10 cellular contexts compared by ENCODE assay signal in genomic region chr16:11583171-11583570, GRCh38. TPM values are rescaled to one million over a fixed set of nuclear protein-coding genes. Genes with fewer than 3 reads are reported as not detected.
DNase-seq lines count a peak whose midpoint lies in the region; ATAC-seq and TF ChIP-seq lines count a peak whose summit lies in the region.
"Had no signal": no experiment of that assay in that cellular context is flagged by ENCODE, and none has a peak within 500 bp of the region (broad histone marks: within the 10 kb centered on the region; RNA-seq: fewer than 3 reads in every experiment).

No MANE protein-coding gene starts in this region.

- no peak overlapping the region for H2BK5ac ChIP-seq in mesenchymal stem cell (ENCODE audit: low read depth, low read length, poor library complexity, severe bottlenecking)

- H3K79me1 ChIP-seq in mesenchymal stem cell (replicated peaks; ENCODE audit: low read length, poor library complexity, severe bottlenecking), result peaks cover 3% of the 10 kb centered on the region

- H3K9me3 ChIP-seq in left ventricle myocardium inferior (replicated peaks) (peaks cover 6% of the 10 kb centered on the region), ascending aorta (no peaks in the 10 kb centered on the region), mesenchymal stem cell (ENCODE audit: control insufficient read depth, low read length) (no peaks in the 10 kb centered on the region), aorta (ENCODE audit: control insufficient read depth, low read length) (no peaks in the 10 kb centered on the region)
- H3K9me3 ChIP-seq: SJSA1 had no signal

- H3K4me3 ChIP-seq in left ventricle myocardium inferior, result peak overlapping the region; percentile 73
- H3K4me3 ChIP-seq in ascending aorta, result peak overlapping the region in 1 of 2 donors; percentile 86
- no peak overlapping the region for H3K4me3 ChIP-seq in mesenchymal stem cell (ENCODE audit: insufficient read depth in 1 of 2, low read depth in 1 of 2, low read length in 2 of 2)
- no peak overlapping the region for H3K4me3 ChIP-seq in aorta (ENCODE audit: low read length in 2 of 2)
- H3K4me3 ChIP-seq: SJSA1 had no signal

- H3K4me2 ChIP-seq in mesenchymal stem cell (ENCODE audit: low read length, poor library complexity, severe bottlenecking), result peak overlapping the region; percentile 0

- no peak overlapping the region for H2AFZ ChIP-seq in mesenchymal stem cell (ENCODE audit: low read depth, low read length)

- no peak overlapping the region for H2BK12ac ChIP-seq in mesenchymal stem cell (ENCODE audit: low read length in 2 of 2)

- H4K91ac ChIP-seq in mesenchymal stem cell (ENCODE audit: low read length), result no peak overlapping the region

- TF ChIP-seq CTCF in left ventricle myocardium inferior (IDR thresholded peaks at IDR 0.05; ENCODE audit: borderline replicate concordance) (no peak), ascending aorta (IDR thresholded peaks at IDR 0.05) (no peak)

- H3K27ac ChIP-seq in left ventricle myocardium inferior (replicated peaks) (peak overlapping the region; percentile 90), ascending aorta (peak overlapping the region; percentile 6 to 98), mesenchymal stem cell (ENCODE audit: low read length, poor library complexity, severe bottlenecking) (peak overlapping the region; percentile 19), aorta (ENCODE audit: low read depth in 1 of 2, low read length in 2 of 2) (peak overlapping the region in 1 of 2 donors; percentile 3)
- H3K27ac ChIP-seq: SJSA1 had no signal

- H3K23ac ChIP-seq in mesenchymal stem cell (ENCODE audit: low read length in 2 of 2), result no peak overlapping the region

- no peak overlapping the region for H3K4ac ChIP-seq in mesenchymal stem cell (ENCODE audit: low read depth in 1 of 2, low read length in 2 of 2)

- H2BK15ac ChIP-seq in mesenchymal stem cell (ENCODE audit: low read depth, poor library complexity, severe bottlenecking), result no peak overlapping the region

- intact Hi-C loops in left ventricle myocardium inferior (cut with micrococcal nuclease), result no loop called here
- intact Hi-C loops in Right ventricle myocardium inferior (cut with DNase I), result no loop called here
- intact Hi-C loops in ascending aorta (cut with DNase I), result no loop called here
- intact Hi-C loops in aorta (cut with DNase I), result loop anchor here in 1 of 2 donors (10.0 kb wide), 1 partner anchor 48 kb away; no protein-coding TSS in a partner anchor

- H3K9ac ChIP-seq in mesenchymal stem cell (ENCODE audit: low read length), result peak overlapping the region; percentile 30

- 84% methylated on average over 7 of the region's 7 CpGs for WGBS in mesenchymal stem cell
- 36 to 37% methylated on average over 7 of the region's 7 CpGs for WGBS in aorta, 2 donors

- H3K4me1 ChIP-seq in left ventricle myocardium inferior (peaks cover 66% of the 10 kb centered on the region), ascending aorta (peaks cover 3 to 26% of the 10 kb centered on the region in 2 donors), mesenchymal stem cell (ENCODE audit: control insufficient read depth, insufficient read depth, low read depth, low read length) (peaks cover 18% of the 10 kb centered on the region), aorta (ENCODE audit: control insufficient read depth in 1 of 2, insufficient read depth in 2 of 2, low read length in 2 of 2) (peaks cover 0 to 10% of the 10 kb centered on the region in 2 donors)

- no peak overlapping the region for H3K14ac ChIP-seq in mesenchymal stem cell (ENCODE audit: low read length in 2 of 2)

- no peak overlapping the region for H2AK5ac ChIP-seq in mesenchymal stem cell (ENCODE audit: low read length, severe bottlenecking)

- peaks cover 12% of the 10 kb centered on the region for H3K27me3 ChIP-seq in left ventricle myocardium inferior (ENCODE audit: low read depth)
- H3K27me3 ChIP-seq in ascending aorta, result no peaks in the 10 kb centered on the region
- H3K27me3 ChIP-seq in mesenchymal stem cell (ENCODE audit: control insufficient read depth in 1 of 2, insufficient read depth in 1 of 2, low read length in 2 of 2), result no peaks in the 10 kb centered on the region
- no peaks in the 10 kb centered on the region for H3K27me3 ChIP-seq in aorta (ENCODE audit: control insufficient read depth in 1 of 2, insufficient read depth in 2 of 2, low read length in 1 of 2)
- H3K27me3 ChIP-seq: SJSA1 had no signal

- H4K8ac ChIP-seq in mesenchymal stem cell (ENCODE audit: low read length), result no peak overlapping the region

- H3K36me3 ChIP-seq in left ventricle myocardium inferior, result no peaks in the 10 kb centered on the region
- peaks cover 0 to 1% of the 10 kb centered on the region in 2 donors for H3K36me3 ChIP-seq in ascending aorta
- H3K36me3 ChIP-seq in mesenchymal stem cell (ENCODE audit: control insufficient read depth in 1 of 2, insufficient read depth in 2 of 2, low read depth in 1 of 2, low read length in 2 of 2), result no peaks in the 10 kb centered on the region
- no peaks in the 10 kb centered on the region for H3K36me3 ChIP-seq in aorta (ENCODE audit: control insufficient read depth in 1 of 2, insufficient read depth in 2 of 2, low read length in 1 of 2)

- no peak overlapping the region for H2BK120ac ChIP-seq in mesenchymal stem cell (ENCODE audit: low read depth, low read length)

- H3K18ac ChIP-seq in mesenchymal stem cell (ENCODE audit: low read depth in 1 of 2, low read length in 2 of 2), result no peak overlapping the region

- ATAC-seq in Right ventricle myocardium inferior (no peak), aorta (ENCODE audit: low FRiP score) (no peak), HG03097 (IDR thresholded peaks at IDR 0.05; ENCODE audit: low FRiP score, unreplicated experiment) (no peak)

- DNase-seq in left ventricle myocardium inferior (no peak), Right ventricle myocardium inferior (ENCODE audit: missing footprints) (no peak), ascending aorta (ENCODE audit: low spot score in 2 of 2) (no peak), mesenchymal stem cell (peak; percentile 27), aorta (peak; percentile 18 to 49), inferior parietal cortex (ENCODE audit: extremely low spot score) (no peak), dedifferentiated amniotic fluid mesenchymal stem cell (ENCODE audit: extremely low spot score) (no peak)
- DNase-seq: caudate nucleus had no signal

RNA-seq across cellular contexts. Expression of gene LITAF, which starts 3.5 kb away (rescaled TPM):
- total RNA-seq in left ventricle myocardium inferior (55.6 TPM), Right ventricle myocardium inferior (78.4 TPM), ascending aorta (40.7 TPM), aorta (100 to 1,000 TPM; 145 to 157 TPM)
- 137 TPM for polyA plus RNA-seq in mesenchymal stem cell (2013, experiment 1 of 2)
- 138 TPM for polyA plus RNA-seq in mesenchymal stem cell (2013, experiment 2 of 2)
- 100 to 1,000 TPM in 1 of 2 donors, 10 to 100 TPM in 1; 83.1 to 137 TPM for polyA plus RNA-seq in aorta

Comparison
In these comparisons a context has a peak if more than half of its experiments do, and no peak if none do; other contexts are left out.
1. DNase-seq: peak in mesenchymal stem cell (single experiment) and aorta (2 of 2); none in left ventricle myocardium inferior (single experiment), Right ventricle myocardium inferior (single experiment), ascending aorta (0 of 2), inferior parietal cortex (single experiment) and dedifferentiated amniotic fluid mesenchymal stem cell (single experiment).